14 cellular contexts compared by ENCODE assay signal in the genomic region with DNA sequence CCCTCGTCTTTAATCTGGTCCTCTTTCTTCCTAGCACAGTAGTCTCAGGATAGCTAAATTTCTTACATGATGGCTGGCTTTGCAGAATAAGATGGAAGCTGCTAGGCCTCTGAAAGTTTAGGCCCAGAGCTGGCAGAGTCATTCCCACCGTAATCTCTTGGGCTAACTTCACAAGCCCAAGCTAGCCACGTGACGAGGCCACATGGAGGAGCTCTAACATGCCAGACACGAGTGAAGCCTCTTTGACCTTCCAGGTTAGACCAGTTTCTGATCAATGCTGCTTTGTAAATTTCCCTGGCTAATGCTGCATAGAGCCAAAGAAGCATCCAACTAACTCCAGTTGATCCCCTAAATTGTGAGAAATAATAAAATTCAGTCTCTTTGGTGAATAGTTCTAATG. TPM values are rescaled to one million over a fixed set of nuclear protein-coding genes. Genes with fewer than 3 reads are reported as not detected.
DNase-seq lines count a peak whose midpoint lies in the region; ATAC-seq and TF ChIP-seq lines count a peak whose summit lies in the region.
"Had no signal": no experiment of that assay in that cellular context is flagged by ENCODE, and none has a peak within 500 bp of the region (broad histone marks: within the 10 kb centered on the region; RNA-seq: fewer than 3 reads in every experiment).

No MANE protein-coding gene starts in this region.

- no peak overlapping the region for H3K4me3 Mint-ChIP-seq in endothelial cell (ENCODE audit: unreplicated experiment)
- H3K4me3 Mint-ChIP-seq: activated T-cell treated with anti-CD3 and anti-CD28 coated beads, Interleukin-2, amount 50 U/mL, for 24 hours had no signal

- H3K36me3 Mint-ChIP-seq in endothelial cell (ENCODE audit: low read depth, unreplicated experiment), result no peaks in the 10 kb centered on the region

- H3K4me3 ChIP-seq in NB4 (ENCODE audit: low read depth, low read length), result no peak overlapping the region
- H3K4me3 ChIP-seq: dorsolateral prefrontal cortex had no signal

- H3K4me1 Mint-ChIP-seq in endothelial cell (ENCODE audit: unreplicated experiment), result no peaks in the 10 kb centered on the region

- ATAC-seq in HG03135 (IDR thresholded peaks at IDR 0.05; ENCODE audit: unreplicated experiment) (no peak), HG02981 (IDR thresholded peaks at IDR 0.05; ENCODE audit: unreplicated experiment) (no peak)
- ATAC-seq: left ventricle myocardium superior had no signal

- no peaks in the 10 kb centered on the region for H3K9me3 Mint-ChIP-seq in endothelial cell (ENCODE audit: unreplicated experiment)
- H3K9me3 Mint-ChIP-seq: activated T-cell treated with anti-CD3 and anti-CD28 coated beads, Interleukin-2, amount 50 U/mL, for 24 hours had no signal

- TF ChIP-seq CTCF in NB4 (IDR thresholded peaks at IDR 0.05; ENCODE audit: low read depth, low read length) (peak; percentile 14), endothelial cell (IDR thresholded peaks at IDR 0.05; ENCODE audit: unreplicated experiment) (no peak)

- DNase-seq in NCI-H510A treated with DMSO at 0.1 percent for 48 hours (lab: John Stamatoyannopoulos, UW) (peak; percentile 2), NCI-H510A (lab: John Stamatoyannopoulos, UW) (no peak), NB4 (ENCODE audit: low read depth) (peak; percentile 13), endothelial cell (ENCODE audit: low spot score) (peak; percentile 17), pons (ENCODE audit: low spot score) (peak; percentile 12), NCI-H1694 treated with DMSO at 0.1 percent for 48 hours (lab: John Stamatoyannopoulos, UW) (no peak)
- DNase-seq: activated T-cell treated with anti-CD3 and anti-CD28 coated beads, Interleukin-2, amount 50 U/mL, for 24 hours; amniotic stem cell; left ventricle myocardium superior; NCI-H2081 treated with DMSO at 0.1 percent for 48 hours; occipital lobe had no signal

- TF ChIP-seq POLR2A in NB4 (IDR thresholded peaks at IDR 0.05; ENCODE audit: extremely low read depth, insufficient read length), result no peak

- H3K27me3 Mint-ChIP-seq in endothelial cell (ENCODE audit: unreplicated experiment), result no peaks in the 10 kb centered on the region
- H3K27me3 Mint-ChIP-seq: activated T-cell treated with anti-CD3 and anti-CD28 coated beads, Interleukin-2, amount 50 U/mL, for 24 hours had no signal

- no peak overlapping the region for H3K27ac Mint-ChIP-seq in endothelial cell (ENCODE audit: unreplicated experiment)
- H3K27ac Mint-ChIP-seq: activated T-cell treated with anti-CD3 and anti-CD28 coated beads, Interleukin-2, amount 50 U/mL, for 24 hours had no signal

RNA-seq across cellular contexts. Expression of a gene that starts 9.5 kb away (rescaled TPM):
- total RNA-seq in endothelial cell (ENCODE audit: unreplicated experiment), result 7.3 TPM

Comparison
In these comparisons a context has a peak if more than half of its experiments do, and no peak if none do; other contexts are left out.
1. DNase-seq: peak in NCI-H510A treated with DMSO at 0.1 percent for 48 hours (single experiment), NB4 (single experiment), endothelial cell (single experiment) and pons (single experiment); none in NCI-H510A (single experiment) and NCI-H1694 treated with DMSO at 0.1 percent for 48 hours (single experiment).